8 cellular contexts compared by ENCODE assay signal in genomic region chr20:34709044-34709835, GRCh38. TPM values are rescaled to one million over a fixed set of nuclear protein-coding genes. Genes with fewer than 3 reads are reported as not detected.
DNase-seq lines count a peak whose midpoint lies in the region; ATAC-seq and TF ChIP-seq lines count a peak whose summit lies in the region.

No MANE protein-coding gene starts in this region.

- H3K27me3 ChIP-seq in Caco-2 (replicated peaks; ENCODE audit: control insufficient read depth, insufficient read depth, low read length) = no peaks in the 10 kb centered on the region
- no peaks in the 10 kb centered on the region for H3K27me3 ChIP-seq in stomach

- peaks cover under 1% of the 10 kb centered on the region; the same call in 1 of the 2 replicates for H3K36me3 ChIP-seq in Caco-2 (ENCODE audit: control insufficient read depth, insufficient read depth, low read length)
- H3K36me3 ChIP-seq in stomach = peaks cover 7 to 15% (median 12%) of the 10 kb centered on the region in 4 donors

- no peaks in the 10 kb centered on the region for H3K27me3 Mint-ChIP-seq in Caco-2 (ENCODE audit: insufficient read depth, unreplicated experiment)
- peaks cover 34% of the 10 kb centered on the region for H3K27me3 Mint-ChIP-seq in neural crest cell (ENCODE audit: low read depth)

- 1 to 3% (median 1%) methylated on average over 19 to 64 of the region's 64 CpGs for WGBS in stomach, 5 donors

- DNase-seq in Caco-2 (peak; percentile 94 to 95), HT1080 (ENCODE audit: low read depth) (peak; percentile 87), RPMI7951 (ENCODE audit: low read depth) (peak; percentile 94), fibroblast of pulmonary artery (ENCODE audit: low read depth) (peak; percentile 75), neural crest cell (ENCODE audit: low read depth, low spot score) (peak; percentile 91), stomach (peak; percentile 85)
- peak; percentile 64 for DNase-seq in activated T-helper 9 cell treated with anti-CD3 and anti-CD28 coated beads, Interleukin-2, amount 50 U/mL, for 16 hours (ENCODE audit: low read depth)

- intact Hi-C loops in Caco-2 (cut with micrococcal nuclease; ENCODE audit: unreplicated experiment) (loop anchor here (1.0 to 5.0 kb wide), 5 partner anchors 33 to 406 kb away; partner anchors contain the start of gene AHCY), stomach (cut with DNase I; ENCODE audit: low total_unique reads) (no loop called here)

- no peaks in the 10 kb centered on the region for H3K9me3 ChIP-seq in Caco-2
- H3K9me3 ChIP-seq in stomach = no peaks in the 10 kb centered on the region

- peak overlapping the region; percentile 78 for H3K4me3 Mint-ChIP-seq in Caco-2 (ENCODE audit: unreplicated experiment)
- peak overlapping the region; percentile 93 for H3K4me3 Mint-ChIP-seq in neural crest cell

- TF ChIP-seq CTCF in Caco-2 (IDR thresholded peaks at IDR 0.05; ENCODE audit: insufficient read depth in 1 of 2, low read depth in 1 of 2, low read length in 1 of 2, severe bottlenecking in 1 of 2, unreplicated experiment in 1 of 2) = no peak
- TF ChIP-seq CTCF in fibroblast of pulmonary artery (IDR thresholded peaks at IDR 0.05; ENCODE audit: low read length, missing control alignments) = no peak
- no peak for TF ChIP-seq CTCF in neural crest cell (conservative IDR thresholded peaks at IDR 0.05)
- TF ChIP-seq CTCF in stomach (IDR thresholded peaks at IDR 0.05) = no peak

- no peak for TF ChIP-seq EP300 in stomach (IDR thresholded peaks at IDR 0.05)

- H3K4me1 Mint-ChIP-seq in Caco-2 (ENCODE audit: low read depth, unreplicated experiment) (peaks cover 34% of the 10 kb centered on the region), neural crest cell (peaks cover 32% of the 10 kb centered on the region)

- H3K27ac Mint-ChIP-seq in Caco-2 (ENCODE audit: unreplicated experiment) = peak overlapping the region; percentile 19
- H3K27ac Mint-ChIP-seq in neural crest cell (ENCODE audit: unreplicated experiment) = peak overlapping the region; percentile 93

- BruUV-seq in Caco-2 (replicated peaks; lab: Mats Ljungman, UMichigan) = no TSS peak

- H3K27ac ChIP-seq in stomach = peak overlapping the region; percentile 84 to 100 (median 91)

- POLR2A ChIA-PET in Caco-2 (lab: Charles Lee) = interaction anchor here (0.6 to 0.7 kb wide), 3 partner anchors 10 to 127 kb away, joined by 3 read pairs; partner anchors contain the start of gene PIGU

- H3K4me1 ChIP-seq in Caco-2 (peaks cover 27% of the 10 kb centered on the region), stomach (peaks cover 26 to 80% (median 42%) of the 10 kb centered on the region in 4 donors)

- CTCF ChIA-PET in Caco-2 (lab: Charles Lee) = interaction anchor here (0.5 to 2.5 kb wide), 14 partner anchors 18 to 519 kb away, joined by 3 to 14 read pairs (median 5); partner anchors contain the start of gene DYNLRB1

- H3K4me3 ChIP-seq in Caco-2 (ENCODE audit: low read depth, low read length) (peak overlapping the region; percentile 82), fibroblast of pulmonary artery (replicated peaks; ENCODE audit: low read depth, low read length) (peak overlapping the region; percentile 54), stomach (peak overlapping the region; percentile 57 to 82 (median 66))

- peaks cover 52% of the 10 kb centered on the region for H3K36me3 Mint-ChIP-seq in Caco-2 (ENCODE audit: insufficient read depth, unreplicated experiment)
- H3K36me3 Mint-ChIP-seq in neural crest cell (ENCODE audit: low read depth) = peaks cover 4% of the 10 kb centered on the region

- ATAC-seq in GM19468 (IDR thresholded peaks at IDR 0.05; ENCODE audit: extremely low read depth, unreplicated experiment) = peak; percentile 23

- TF ChIP-seq POLR2A in stomach (IDR thresholded peaks at IDR 0.05) = no peak

- H3K9me3 Mint-ChIP-seq in Caco-2 (ENCODE audit: unreplicated experiment) (no peaks in the 10 kb centered on the region), neural crest cell (no peaks in the 10 kb centered on the region)

RNA-seq across cellular contexts. Expression of gene TP53INP2, which starts 5.1 kb away (rescaled TPM):
- total RNA-seq in Caco-2 (2022) = 26.2 and 29.7 TPM in 2 replicates
- 2.8 and 3.1 TPM in 2 replicates for total RNA-seq in HT1080 (2014; rRNA removed; shearing (Covaris generic))
- polyA plus RNA-seq in HT1080 (2015; cell fraction: cytosol; rRNA removed) = 5.2 and 7.5 TPM in 2 replicates
- 5.0 and 5.4 TPM in 2 replicates for polyA plus RNA-seq in HT1080 (2015; cell fraction: nucleus; rRNA removed)
- 6.3 and 7.1 TPM in 2 replicates for total RNA-seq in RPMI7951 (2014; rRNA removed; shearing (Covaris generic))
- 17.1 and 17.2 TPM in 2 replicates for total RNA-seq in neural crest cell
- total RNA-seq in stomach = 10 to 100 TPM in 4 of 5 donors, 1 to 10 TPM in 1; 8.4 to 63.1 (median 28.0) TPM
- 10 to 100 TPM; 11.6 to 28.0 (median 25.0) TPM for polyA plus RNA-seq in stomach

RNA-seq across cellular contexts. Expression of gene PIGU, which starts 32.3 kb away (rescaled TPM):
- total RNA-seq in Caco-2 (2022) (61.7 and 62.9 TPM in 2 replicates), neural crest cell (54.9 and 55.5 TPM in 2 replicates), stomach (10 to 100 TPM in 2 of 5 donors, 1 to 10 TPM in 2, under 1 TPM in 1; 0.45 to 15.6 (median 9.7) TPM)
- 18.1 and 20.8 TPM in 2 replicates for total RNA-seq in HT1080 (2014; rRNA removed; shearing (Covaris generic))
- polyA plus RNA-seq in HT1080 (2015; cell fraction: cytosol; rRNA removed) = 33.6 and 35.0 TPM in 2 replicates
- polyA plus RNA-seq in HT1080 (2015; cell fraction: nucleus; rRNA removed) = 49.4 and 50.6 TPM in 2 replicates
- total RNA-seq in RPMI7951 (2014; rRNA removed; shearing (Covaris generic)) = 43.1 and 48.1 TPM in 2 replicates
- 10 to 100 TPM in 2 of 3 donors, 1 to 10 TPM in 1; 7.0 to 21.3 (median 10.9) TPM for polyA plus RNA-seq in stomach

Comparison
In these comparisons a context has a peak if more than half of its experiments do, and no peak if none do; other contexts are left out.
1. Peak in every context shown above with its lines: DNase-seq, ATAC-seq, H3K4me3 ChIP-seq and H3K27ac ChIP-seq.